In genomic region chr2:3263487-3263886, GRCh38 we compare ENCODE assay signal across 18 cellular contexts.
DNase-seq lines count a peak whose midpoint lies in the region; ATAC-seq and TF ChIP-seq lines count a peak whose summit lies in the region.
"Had no signal": no experiment of that assay in that cellular context is flagged by ENCODE, and none has a peak within 500 bp of the region (broad histone marks: within the 10 kb centered on the region; RNA-seq: fewer than 3 reads in every experiment).

No MANE protein-coding gene starts in this region.

- peak overlapping the region; percentile 64 for H2BK12ac ChIP-seq in neuronal stem cell (ENCODE audit: low read length)

- no peak overlapping the region for H3K14ac ChIP-seq in neuronal stem cell (ENCODE audit: low read length)

- H3K27ac Mint-ChIP-seq in stimulated activated memory B cell treated with anti-CD40 and anti-IgM and Interleukin-4, amounts not matched to agents 10 μg/mL and 1 μg/mL and 100 μg/mL, for 72 hours, result no peak overlapping the region
- no peak overlapping the region for H3K27ac Mint-ChIP-seq in activated CD8-positive, alpha-beta T cell treated with anti-CD3 and anti-CD28 coated beads for 36 hours
- H3K27ac Mint-ChIP-seq in progenitor cell of endocrine pancreas, result no peak overlapping the region

- no peaks in the 10 kb centered on the region for H3K36me3 ChIP-seq in WERI-Rb-1
- no peaks in the 10 kb centered on the region for H3K36me3 ChIP-seq in neuronal stem cell (replicated peaks in 1 of 2; ENCODE audit: control insufficient read depth in 2 of 2, insufficient read depth in 2 of 2, low read length in 2 of 2)

- TF ChIP-seq CTCF in WERI-Rb-1 (IDR thresholded peaks at IDR 0.05; ENCODE audit: low read depth, low read length), result no peak
- no peak for TF ChIP-seq CTCF in activated CD8-positive, alpha-beta T cell treated with anti-CD3 and anti-CD28 coated beads for 36 hours (IDR thresholded peaks at IDR 0.05)
- TF ChIP-seq CTCF in progenitor cell of endocrine pancreas (IDR thresholded peaks at IDR 0.05; ENCODE audit: unreplicated experiment), result no peak

- no peak overlapping the region for H2BK15ac ChIP-seq in neuronal stem cell (ENCODE audit: low read length)

- H3K4me1 ChIP-seq in neuronal stem cell (ENCODE audit: control insufficient read depth in 2 of 2, insufficient read depth in 1 of 2, low read depth in 1 of 2, low read length in 2 of 2), result peaks cover 19 to 23% of the 10 kb centered on the region in 2 donors
- H3K4me1 ChIP-seq: A549 had no signal

- no peak overlapping the region for H3K4me2 ChIP-seq in neuronal stem cell (ENCODE audit: insufficient read depth, low read length, poor library complexity, severe bottlenecking)
- H3K4me2 ChIP-seq: A549, GM23338 had no signal

- H3K9me3 Mint-ChIP-seq in stimulated activated memory B cell treated with anti-CD40 and anti-IgM and Interleukin-4, amounts not matched to agents 10 μg/mL and 1 μg/mL and 100 μg/mL, for 72 hours, result no peaks in the 10 kb centered on the region
- no peaks in the 10 kb centered on the region for H3K9me3 Mint-ChIP-seq in activated CD8-positive, alpha-beta T cell treated with anti-CD3 and anti-CD28 coated beads for 36 hours
- no peaks in the 10 kb centered on the region for H3K9me3 Mint-ChIP-seq in progenitor cell of endocrine pancreas (ENCODE audit: low read depth)
- H3K9me3 Mint-ChIP-seq: GM23338 had no signal

- no peaks in the 10 kb centered on the region for H3K27me3 Mint-ChIP-seq in stimulated activated memory B cell treated with anti-CD40 and anti-IgM and Interleukin-4, amounts not matched to agents 10 μg/mL and 1 μg/mL and 100 μg/mL, for 72 hours
- H3K27me3 Mint-ChIP-seq in activated CD8-positive, alpha-beta T cell treated with anti-CD3 and anti-CD28 coated beads for 36 hours, result no peaks in the 10 kb centered on the region
- H3K27me3 Mint-ChIP-seq in progenitor cell of endocrine pancreas, result no peaks in the 10 kb centered on the region
- H3K27me3 Mint-ChIP-seq: CD4-positive, alpha-beta memory T cell had no signal

- H2BK120ac ChIP-seq in neuronal stem cell (ENCODE audit: low read depth, low read length), result no peak overlapping the region

- ATAC-seq in stimulated activated memory B cell treated with anti-CD40 and anti-IgM and Interleukin-4, amounts not matched to agents 10 μg/mL and 1 μg/mL and 100 μg/mL, for 72 hours, result peak; percentile 47
- no peak for ATAC-seq in activated CD8-positive, alpha-beta T cell treated with anti-CD3 and anti-CD28 coated beads for 36 hours
- ATAC-seq in GM18909 (IDR thresholded peaks at IDR 0.05; ENCODE audit: poor library complexity, unreplicated experiment), result no peak
- ATAC-seq: GM23338 had no signal

- H3K9me3 ChIP-seq in WERI-Rb-1 (ENCODE audit: severe bottlenecking), result no peaks in the 10 kb centered on the region
- H3K9me3 ChIP-seq in neuronal stem cell (replicated peaks in 1 of 2; ENCODE audit: control insufficient read depth in 2 of 2, insufficient read depth in 1 of 2, low read depth in 1 of 2, low read length in 2 of 2), result peaks cover 0 to 4% of the 10 kb centered on the region in 2 donors
- H3K9me3 ChIP-seq: A549 had no signal

- H3K18ac ChIP-seq in neuronal stem cell (ENCODE audit: low read length), result peak overlapping the region; percentile 77

- H3K27me3 ChIP-seq in WERI-Rb-1 (ENCODE audit: insufficient read depth, low read depth, severe bottlenecking) (no peaks in the 10 kb centered on the region), neuronal stem cell (ENCODE audit: control insufficient read depth in 3 of 3, insufficient read depth in 3 of 3, low read depth in 1 of 3, low read length in 3 of 3) (peaks cover 0 to 55% (median 0%) of the 10 kb centered on the region in 3 experiments)

- peak overlapping the region; percentile 69; the same call in 1 of the 2 replicates for H3K27ac ChIP-seq in WERI-Rb-1
- H3K27ac ChIP-seq in neuronal stem cell (replicated peaks; ENCODE audit: low read length), result no peak overlapping the region
- H3K27ac ChIP-seq: A549, C4-2B, HL-60 had no signal

- WGBS in neuronal stem cell (ENCODE audit: extremely low coverage in 2 of 2, insufficient read length in 2 of 2, insufficient replicate concordance in 1 of 2), 2 donors, result no CpG with 5 or more reads among the region's 16 CpGs

- H2AK5ac ChIP-seq in neuronal stem cell (ENCODE audit: low read depth, low read length), result no peak overlapping the region

- H3K4me3 ChIP-seq in WERI-Rb-1 (ENCODE audit: low read depth, low read length) (no peak overlapping the region), neuronal stem cell (ENCODE audit: low read length in 2 of 2) (no peak overlapping the region)
- H3K4me3 ChIP-seq: A549, GM23338 had no signal

- CTCF ChIA-PET in activated CD8-positive, alpha-beta T cell treated with anti-CD3 and anti-CD28 coated beads for 36 hours (lab: Charles Lee), result no interaction called here

- DNase-seq in WERI-Rb-1 (no peak), islet precursor cell (peak; percentile 31), neuronal stem cell (ENCODE audit: low spot score) (no peak), progenitor cell of endocrine pancreas (ENCODE audit: low spot score, unreplicated experiment) (no peak)
- no peak for DNase-seq in activated CD8-positive, alpha-beta T cell treated with anti-CD3 and anti-CD28 coated beads for 36 hours
- DNase-seq: AML-193; CD4-positive, alpha-beta memory T cell; DMS153; DMS79; GDM1; HCEC 1CT; IMR-90 had no signal

- intact Hi-C loops in activated CD8-positive, alpha-beta T cell treated with anti-CD3 and anti-CD28 coated beads for 36 hours (cut with micrococcal nuclease), result no loop called here

- peaks cover 43% of the 10 kb centered on the region for H3K36me3 Mint-ChIP-seq in stimulated activated memory B cell treated with anti-CD40 and anti-IgM and Interleukin-4, amounts not matched to agents 10 μg/mL and 1 μg/mL and 100 μg/mL, for 72 hours
- peaks cover 5% of the 10 kb centered on the region for H3K36me3 Mint-ChIP-seq in activated CD8-positive, alpha-beta T cell treated with anti-CD3 and anti-CD28 coated beads for 36 hours (ENCODE audit: low read depth)
- no peaks in the 10 kb centered on the region for H3K36me3 Mint-ChIP-seq in progenitor cell of endocrine pancreas (ENCODE audit: insufficient read depth)

- no peak overlapping the region for H4K8ac ChIP-seq in neuronal stem cell (ENCODE audit: low read depth, low read length)

- no peak overlapping the region for H4K91ac ChIP-seq in neuronal stem cell (ENCODE audit: low read depth, low read length, poor library complexity)

- H3K23ac ChIP-seq in neuronal stem cell (ENCODE audit: low read depth, low read length, poor library complexity), result no peak overlapping the region

- no peak overlapping the region for H2BK5ac ChIP-seq in neuronal stem cell (ENCODE audit: low read length)

- POLR2A ChIA-PET in activated CD8-positive, alpha-beta T cell treated with anti-CD3 and anti-CD28 coated beads for 36 hours (lab: Charles Lee), result no interaction called here

- no peaks in the 10 kb centered on the region for H3K79me1 ChIP-seq in neuronal stem cell (ENCODE audit: low read depth, low read length)

- H3K4me3 Mint-ChIP-seq in stimulated activated memory B cell treated with anti-CD40 and anti-IgM and Interleukin-4, amounts not matched to agents 10 μg/mL and 1 μg/mL and 100 μg/mL, for 72 hours, result no peak overlapping the region
- no peak overlapping the region for H3K4me3 Mint-ChIP-seq in activated CD8-positive, alpha-beta T cell treated with anti-CD3 and anti-CD28 coated beads for 36 hours
- no peak overlapping the region for H3K4me3 Mint-ChIP-seq in progenitor cell of endocrine pancreas (ENCODE audit: low read depth)
- H3K4me3 Mint-ChIP-seq: CD4-positive, alpha-beta memory T cell; GM23338 had no signal

- no peak overlapping the region for H3K4ac ChIP-seq in neuronal stem cell (ENCODE audit: low read length)

- no peak overlapping the region for H2AFZ ChIP-seq in neuronal stem cell (ENCODE audit: low read length)
- H2AFZ ChIP-seq: GM23338 had no signal

- peaks cover 9% of the 10 kb centered on the region for H3K4me1 Mint-ChIP-seq in stimulated activated memory B cell treated with anti-CD40 and anti-IgM and Interleukin-4, amounts not matched to agents 10 μg/mL and 1 μg/mL and 100 μg/mL, for 72 hours
- peaks cover 11% of the 10 kb centered on the region for H3K4me1 Mint-ChIP-seq in activated CD8-positive, alpha-beta T cell treated with anti-CD3 and anti-CD28 coated beads for 36 hours (ENCODE audit: low read depth)
- no peaks in the 10 kb centered on the region for H3K4me1 Mint-ChIP-seq in progenitor cell of endocrine pancreas (ENCODE audit: low read depth)

- H3K9ac ChIP-seq in neuronal stem cell (ENCODE audit: low read depth, low read length, poor library complexity), result no peak overlapping the region
